Comparison of ENCODE assay signal across 16 cellular contexts in genomic region chr22:48751539-48752437, GRCh38.
DNase-seq lines count a peak whose midpoint lies in the region; ATAC-seq and TF ChIP-seq lines count a peak whose summit lies in the region.
"Had no signal": no experiment of that assay in that cellular context is flagged by ENCODE, and none has a peak within 500 bp of the region (broad histone marks: within the 10 kb centered on the region; RNA-seq: fewer than 3 reads in every experiment).

No MANE protein-coding gene starts in this region.

- no peak overlapping the region for H3K4me3 ChIP-seq in coronary artery
- no peak overlapping the region for H3K4me3 ChIP-seq in osteoblast (ENCODE audit: insufficient read depth, low read length)
- H3K4me3 ChIP-seq: BLaER1, Peyer's patch had no signal

- no peaks in the 10 kb centered on the region for H3K36me3 ChIP-seq in osteoblast (ENCODE audit: insufficient read depth, low read length)
- H3K36me3 ChIP-seq: BLaER1, Peyer's patch had no signal

- H3K27me3 ChIP-seq in osteoblast (ENCODE audit: insufficient read depth, low read length): no peaks in the 10 kb centered on the region
- H3K27me3 ChIP-seq: Peyer's patch had no signal

- H3K79me2 ChIP-seq in osteoblast (ENCODE audit: insufficient read depth, low read length): no peaks in the 10 kb centered on the region

- H3K4me2 ChIP-seq in osteoblast (ENCODE audit: insufficient read depth, low read length): no peak overlapping the region
- H3K4me2 ChIP-seq: BLaER1 had no signal

- H3K27ac ChIP-seq in coronary artery (no peak overlapping the region), osteoblast (ENCODE audit: low read depth, low read length) (no peak overlapping the region)
- H3K27ac ChIP-seq: BLaER1, Peyer's patch had no signal

- no peak overlapping the region for H2AFZ ChIP-seq in osteoblast (ENCODE audit: low read length)

- ATAC-seq in HG03039 (IDR thresholded peaks at IDR 0.05; ENCODE audit: unreplicated experiment): no peak

- no peak for TF ChIP-seq CTCF in coronary artery (IDR thresholded peaks at IDR 0.05)
- TF ChIP-seq CTCF in osteoblast (IDR thresholded peaks at IDR 0.05; ENCODE audit: extremely low read depth, low read depth, low read length): no peak

- H3K9me3 ChIP-seq in osteoblast (ENCODE audit: low read depth, low read length): no peaks in the 10 kb centered on the region
- H3K9me3 ChIP-seq: BLaER1, Peyer's patch had no signal

- H3K4me1 ChIP-seq in osteoblast (ENCODE audit: insufficient read depth, low read length): no peaks in the 10 kb centered on the region
- H3K4me1 ChIP-seq: BLaER1, Peyer's patch had no signal

- H4K20me1 ChIP-seq in osteoblast (ENCODE audit: insufficient read depth, low read length): no peaks in the 10 kb centered on the region

- peak; percentile 1 for DNase-seq in stimulated activated CD4-positive, alpha-beta T cell treated with anti-CD3 and anti-CD28 coated beads, Interleukin-4, amount 100 ng/mL, for 24 hours
- DNase-seq in stimulated activated CD4-positive, alpha-beta T cell treated with anti-CD3 and anti-CD28 coated beads, Interleukin-2, amount 100 ng/mL, for 24 hours: no peak
- DNase-seq in coronary artery (ENCODE audit: low spot score) (peak; percentile 58), osteoblast (ENCODE audit: insufficient read length, low spot score, missing footprints) (peak; percentile 76), A172 (ENCODE audit: low spot score) (no peak), KG1 (lab: John Stamatoyannopoulos, UW) (no peak)
- DNase-seq: CD8-positive, alpha-beta memory T cell; DMS 273 treated with DMSO at 0.1 percent for 48 hours; MV-4-11; NCI-H1417 treated with DMSO at 0.1 percent for 48 hours; NCI-H2029; NCI-H510A; SHP77 had no signal

Comparison
In these comparisons a context has a peak if more than half of its experiments do, and no peak if none do; other contexts are left out.
1. DNase-seq: peak in stimulated activated CD4-positive, alpha-beta T cell treated with anti-CD3 and anti-CD28 coated beads, Interleukin-4, amount 100 ng/mL, for 24 hours (single experiment), coronary artery (single experiment) and osteoblast (single experiment); none in stimulated activated CD4-positive, alpha-beta T cell treated with anti-CD3 and anti-CD28 coated beads, Interleukin-2, amount 100 ng/mL, for 24 hours (0 of 2), A172 (single experiment) and KG1 (single experiment).